ENCODE assay signal across 16 cellular contexts in genomic region chr5:54066433-54066832, GRCh38.
"Had no signal": no experiment of that assay in that cellular context is flagged by ENCODE, and none has a peak within 500 bp of the region (broad histone marks: within the 10 kb centered on the region; RNA-seq: fewer than 3 reads in every experiment).

No MANE protein-coding gene starts in this region.

- H3K27me3 Mint-ChIP-seq: activated naive CD8-positive, alpha-beta T cell; naive thymus-derived CD4-positive, alpha-beta T cell; T-cell had no signal

- H3K4me3 Mint-ChIP-seq: activated naive CD8-positive, alpha-beta T cell; naive thymus-derived CD4-positive, alpha-beta T cell; neural crest cell; T-cell; T-helper 2 cell treated with Interferon-gamma antibody and Interleukin-4, amounts not matched to agents 5 μg/mL and 100 μg/mL, for 36 hours had no signal

- H3K36me3 ChIP-seq: upper lobe of right lung, WERI-Rb-1 had no signal

- H3K9me3 ChIP-seq: upper lobe of right lung had no signal

- ATAC-seq: naive thymus-derived CD4-positive, alpha-beta T cell; T-cell; upper lobe of right lung had no signal

- H3K4me3 ChIP-seq: lung, upper lobe of right lung had no signal

- DNase-seq: activated CD4-positive, alpha-beta T cell treated with anti-CD3 and anti-CD28 coated beads for 1 hour; activated naive CD4-positive, alpha-beta T cell; activated T-cell treated with anti-CD3 and anti-CD28 coated beads, Interleukin-2, amount 50 U/mL, for 1 hour; kidney; naive thymus-derived CD4-positive, alpha-beta T cell; retina; stimulated activated CD4-positive, alpha-beta T cell treated with anti-CD3 and anti-CD28 coated beads, Interleukin-2, amount 100 ng/mL, for 48 hours; stimulated activated naive CD4-positive, alpha-beta T cell; T-cell; upper lobe of right lung; WERI-Rb-1 had no signal

- H3K27ac Mint-ChIP-seq: activated naive CD8-positive, alpha-beta T cell; activated T-helper 2 cell treated with anti-CD3 and anti-CD28 coated beads, Interferon-gamma antibody, Interleukin-2, Interleukin-4, amounts not matched to agents 10 μg/mL and 5 μg/mL and 100 μg/mL, durations not matched to agents 14 hours and 24 hours and 36 hours; naive thymus-derived CD4-positive, alpha-beta T cell; T-cell; T-helper 2 cell treated with Interferon-gamma antibody and Interleukin-4, amounts not matched to agents 5 μg/mL and 100 μg/mL, for 36 hours had no signal

- H3K4me1 ChIP-seq: upper lobe of right lung had no signal

- H3K27ac ChIP-seq: upper lobe of right lung, WERI-Rb-1 had no signal

- H3K4me1 Mint-ChIP-seq: naive thymus-derived CD4-positive, alpha-beta T cell; T-cell had no signal

- H3K9me3 Mint-ChIP-seq: activated T-helper 2 cell treated with anti-CD3 and anti-CD28 coated beads, Interferon-gamma antibody, Interleukin-2, Interleukin-4, amounts not matched to agents 10 μg/mL and 5 μg/mL and 100 μg/mL, durations not matched to agents 14 hours and 24 hours and 36 hours; neural crest cell; T-cell; T-helper 2 cell treated with Interferon-gamma antibody and Interleukin-4, amounts not matched to agents 5 μg/mL and 100 μg/mL, for 36 hours had no signal

- H3K27me3 ChIP-seq: upper lobe of right lung had no signal
